15 cellular contexts compared by ENCODE assay signal in the genomic region with DNA sequence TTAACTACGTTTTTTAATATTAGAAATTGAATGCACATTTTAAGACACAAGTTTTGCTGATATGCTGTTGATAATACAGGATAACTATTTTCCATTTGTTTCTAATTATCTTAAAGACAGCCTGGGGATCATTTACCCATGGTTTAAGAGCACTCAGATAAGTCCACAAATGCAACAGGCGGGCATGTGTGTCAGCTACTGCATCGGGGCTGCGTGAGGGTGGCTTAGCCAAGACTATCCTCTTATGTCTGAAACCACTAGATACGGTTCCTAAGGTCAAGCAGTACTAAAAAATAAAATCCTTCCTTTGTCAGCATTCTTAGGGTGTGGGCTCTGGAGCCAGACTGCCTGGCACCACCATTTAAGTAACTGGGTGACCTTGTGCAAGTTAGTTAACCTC.
DNase-seq lines count a peak whose midpoint lies in the region; TF ChIP-seq lines count a peak whose summit lies in the region.
"Had no signal": no experiment of that assay in that cellular context is flagged by ENCODE, and none has a peak within 500 bp of the region (broad histone marks: within the 10 kb centered on the region; RNA-seq: fewer than 3 reads in every experiment).

No MANE protein-coding gene starts in this region.

- no peaks in the 10 kb centered on the region for H3K36me3 ChIP-seq in WERI-Rb-1
- H3K36me3 ChIP-seq: BLaER1 treated with 17β-estradiol and CSF1 and Interleukin-3, amounts not matched to agents 10 nM and 100 nM had no signal

- DNase-seq in NCI-H82 (lab: John Stamatoyannopoulos, UW) (peak; percentile 44), NCI-H82 treated with DMSO at 0.1 percent for 48 hours (lab: John Stamatoyannopoulos, UW; ENCODE audit: unreplicated experiment) (no peak), WERI-Rb-1 (peak; percentile 84), ureter (ENCODE audit: low spot score) (no peak)
- DNase-seq in NK-92 treated with Interleukin-12 subunit alpha and Interleukin-12 subunit beta, amount 100 ng/mL, for 24 hours (lab: John Stamatoyannopoulos, UW): no peak
- DNase-seq: AML-193; Caco-2; Calu3; CD4-positive, alpha-beta T cell; DMS79 treated with DMSO at 0.1 percent for 48 hours; GF-D8 had no signal

- H3K27ac ChIP-seq in WERI-Rb-1: no peak overlapping the region
- H3K27ac ChIP-seq: 22Rv1; A549; BLaER1 treated with 17β-estradiol and CSF1 and Interleukin-3, amounts not matched to agents 10 nM and 100 nM; C4-2B had no signal

- no peak overlapping the region for H3K4me3 ChIP-seq in WERI-Rb-1 (ENCODE audit: low read depth, low read length)
- H3K4me3 ChIP-seq: A549; BLaER1 treated with 17β-estradiol and CSF1 and Interleukin-3, amounts not matched to agents 10 nM and 100 nM had no signal

- H3K27me3 ChIP-seq in WERI-Rb-1 (ENCODE audit: insufficient read depth, low read depth, severe bottlenecking): no peaks in the 10 kb centered on the region
- H3K27me3 ChIP-seq: BLaER1 treated with 17β-estradiol and CSF1 and Interleukin-3, amounts not matched to agents 10 nM and 100 nM had no signal

- peaks cover 3% of the 10 kb centered on the region for H3K9me3 ChIP-seq in WERI-Rb-1 (ENCODE audit: severe bottlenecking)
- H3K9me3 ChIP-seq: A549; BLaER1 treated with 17β-estradiol and CSF1 and Interleukin-3, amounts not matched to agents 10 nM and 100 nM; Caco-2 had no signal

- no peak for TF ChIP-seq CTCF in WERI-Rb-1 (IDR thresholded peaks at IDR 0.05; ENCODE audit: low read depth, low read length)

Comparison
In these comparisons a context has a peak if more than half of its experiments do, and no peak if none do; other contexts are left out.
1. DNase-seq: peak in NCI-H82 (single experiment) and WERI-Rb-1 (single experiment); none in NCI-H82 treated with DMSO at 0.1 percent for 48 hours (single experiment), NK-92 treated with Interleukin-12 subunit alpha and Interleukin-12 subunit beta, amount 100 ng/mL, for 24 hours (single experiment) and ureter (single experiment).